ENCODE assay signal across 27 cellular contexts in the genomic region with DNA sequence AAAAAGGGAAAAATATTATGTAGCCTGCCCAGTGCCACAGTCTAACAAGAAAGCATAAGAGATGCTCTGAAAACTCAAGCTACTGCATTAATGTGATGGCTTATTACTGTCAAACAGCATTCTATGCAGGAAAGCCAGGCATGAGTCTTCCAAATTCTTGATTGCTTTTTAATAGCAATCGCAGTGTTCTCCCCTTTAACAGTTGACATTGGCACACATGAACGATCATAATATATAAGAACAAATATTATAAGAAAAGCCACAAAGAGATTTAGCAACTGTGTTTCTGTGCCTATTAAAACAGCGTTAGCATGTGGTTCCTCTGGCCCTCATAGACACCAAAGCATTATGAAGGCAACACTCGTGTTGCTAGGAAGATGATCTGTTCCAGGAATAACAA.
"Had no signal": no experiment of that assay in that cellular context is flagged by ENCODE, and none has a peak within 500 bp of the region (broad histone marks: within the 10 kb centered on the region; RNA-seq: fewer than 3 reads in every experiment).

No MANE protein-coding gene starts in this region.

- H3K79me2 ChIP-seq: parathyroid adenoma had no signal

- H2AFZ ChIP-seq: neural progenitor cell, parathyroid adenoma had no signal

- ATAC-seq: left colon; left lung; lower lobe of right lung; naive thymus-derived CD8-positive, alpha-beta T cell; right lobe of liver; stimulated activated memory B cell treated with anti-CD40 and anti-IgM and Interleukin-4, amounts not matched to agents 10 μg/mL and 1 μg/mL and 100 μg/mL, for 72 hours; stimulated activated naive CD8-positive, alpha-beta T cell treated with anti-CD3 and anti-CD28 coated beads, Interleukin-15, amount 100 ng/mL, for 72 hours had no signal

- H3K4me1 ChIP-seq: left lung, lower lobe of right lung, neural progenitor cell, parathyroid adenoma, right atrium auricular region, tibial nerve, upper lobe of left lung, vagina had no signal

- DNase-seq: hypothalamus; immature natural killer cell; kidney; left colon; left lung; lower lobe of right lung; mammary epithelial cell; mesenchymal stem cell; naive thymus-derived CD8-positive, alpha-beta T cell; occipital lobe; right lobe of liver; stimulated activated CD4-positive, alpha-beta T cell treated with anti-CD3 and anti-CD28 coated beads, Interleukin-1b, Interleukin-23, amount 100 ng/mL, for 48 hours; stimulated activated CD4-positive, alpha-beta T cell treated with anti-CD3 and anti-CD28 coated beads, Interleukin-2, amount 100 ng/mL, for 48 hours; stimulated activated CD4-positive, alpha-beta T cell treated with anti-CD3 and anti-CD28 coated beads, Interleukin-4, amount 100 ng/mL, for 4 hours; stimulated activated CD8-positive, alpha-beta memory T cell treated with anti-CD3 and anti-CD28 coated beads, Interleukin-4, amount 100 ng/mL, for 48 hours; stimulated activated naive CD4-positive, alpha-beta T cell treated with Interleukin-2 at 50 U/mL for 16 hours; stimulated activated naive CD8-positive, alpha-beta T cell treated with anti-CD3 and anti-CD28 coated beads, Interleukin-15, amount 100 ng/mL, for 72 hours; substantia nigra had no signal

- H3K9ac ChIP-seq: neural progenitor cell, parathyroid adenoma had no signal

- H3K9me3 ChIP-seq: neutrophil, right lobe of liver, vagina had no signal

- H3K4me2 ChIP-seq: neural progenitor cell, smooth muscle cell had no signal

- H3K27me3 ChIP-seq: neural progenitor cell, right atrium auricular region, right lobe of liver, tibial nerve, upper lobe of left lung, vagina had no signal

- H3K4me3 ChIP-seq: left lung, lower lobe of right lung, neural progenitor cell, right atrium auricular region, right lobe of liver, smooth muscle cell, tibial nerve, upper lobe of left lung, vagina had no signal

- H3K36me3 ChIP-seq: left lung, lower lobe of right lung, neural progenitor cell, neutrophil, right atrium auricular region, right lobe of liver, tibial nerve, upper lobe of left lung, vagina had no signal

- H3K27ac ChIP-seq: left lung, lower lobe of right lung, neural progenitor cell, neutrophil, parathyroid adenoma, right atrium auricular region, right lobe of liver, tibial nerve, upper lobe of left lung, vagina had no signal
